ENCODE assay signal across 16 cellular contexts in genomic region chr11:2555891-2556290, GRCh38.
"Had no signal": no experiment of that assay in that cellular context is flagged by ENCODE, and none has a peak within 500 bp of the region (broad histone marks: within the 10 kb centered on the region; RNA-seq: fewer than 3 reads in every experiment).

No MANE protein-coding gene starts in this region.

- H3K27me3 Mint-ChIP-seq: activated CD4-positive, alpha-beta T cell treated with anti-CD3 and anti-CD28 coated beads for 36 hours; activated naive CD4-positive, alpha-beta T cell treated with anti-CD3 and anti-CD28 coated beads, Interleukin-2, amount 10 ng/mL, durations not matched to agents 7 days and 5 days; activated naive CD8-positive, alpha-beta T cell treated with anti-CD3 and anti-CD28 coated beads, Interleukin-2, amount 50 U/mL, for 24 hours; naive B cell; stimulated activated naive CD8-positive, alpha-beta T cell treated with anti-CD3 and anti-CD28 coated beads, Interleukin-15, Interleukin-2, amounts not matched to agents 100 ng/mL and 50 ng/mL, for 24 hours had no signal

- H3K4me3 Mint-ChIP-seq: activated CD4-positive, alpha-beta T cell treated with anti-CD3 and anti-CD28 coated beads for 36 hours; activated naive CD4-positive, alpha-beta T cell treated with anti-CD3 and anti-CD28 coated beads, Interleukin-2, amount 10 ng/mL, durations not matched to agents 7 days and 5 days; activated naive CD8-positive, alpha-beta T cell treated with anti-CD3 and anti-CD28 coated beads, Interleukin-2, amount 50 U/mL, for 24 hours; stimulated activated naive CD8-positive, alpha-beta T cell treated with anti-CD3 and anti-CD28 coated beads, Interleukin-15, Interleukin-2, amounts not matched to agents 100 ng/mL and 50 ng/mL, for 24 hours; T-helper 2 cell treated with Interferon-gamma antibody and Interleukin-4, amounts not matched to agents 5 μg/mL and 100 μg/mL, for 36 hours had no signal

- H3K4me1 ChIP-seq: foreskin keratinocyte, pancreas, suprapubic skin had no signal

- H3K4me2 ChIP-seq: SK-N-SH had no signal

- H3K9me3 ChIP-seq: pancreas, SK-N-SH, suprapubic skin had no signal

- H3K4me3 ChIP-seq: pancreas, suprapubic skin had no signal

- H3K27ac Mint-ChIP-seq: activated CD4-positive, alpha-beta T cell treated with anti-CD3 and anti-CD28 coated beads for 36 hours; activated naive CD4-positive, alpha-beta T cell treated with anti-CD3 and anti-CD28 coated beads, Interleukin-2, amount 10 ng/mL, durations not matched to agents 7 days and 5 days; activated naive CD8-positive, alpha-beta T cell treated with anti-CD3 and anti-CD28 coated beads, Interleukin-2, amount 50 U/mL, for 24 hours; stimulated activated naive CD8-positive, alpha-beta T cell treated with anti-CD3 and anti-CD28 coated beads, Interleukin-15, Interleukin-2, amounts not matched to agents 100 ng/mL and 50 ng/mL, for 24 hours; T-helper 2 cell treated with Interferon-gamma antibody and Interleukin-4, amounts not matched to agents 5 μg/mL and 100 μg/mL, for 36 hours had no signal

- H3K36me3 Mint-ChIP-seq: activated naive CD4-positive, alpha-beta T cell treated with anti-CD3 and anti-CD28 coated beads, Interleukin-2, amount 10 ng/mL, durations not matched to agents 7 days and 5 days had no signal

- H3K27me3 ChIP-seq: pancreas, suprapubic skin had no signal

- ATAC-seq: activated CD4-positive, alpha-beta T cell treated with anti-CD3 and anti-CD28 coated beads for 36 hours; activated naive CD8-positive, alpha-beta T cell treated with anti-CD3 and anti-CD28 coated beads, Interleukin-2, amount 50 U/mL, for 24 hours; foreskin keratinocyte; left lobe of liver; pancreas had no signal

- DNase-seq: activated CD4-positive, alpha-beta T cell treated with anti-CD3 and anti-CD28 coated beads for 36 hours; activated CD4-positive, alpha-beta T cell treated with anti-CD3 and anti-CD28 coated beads, Interleukin-2, amount 50 U/mL, for 48 hours; activated naive CD4-positive, alpha-beta T cell treated with anti-CD3 and anti-CD28 coated beads, Interleukin-2, amount 10 ng/mL, durations not matched to agents 7 days and 5 days; activated naive CD8-positive, alpha-beta T cell treated with anti-CD3 and anti-CD28 coated beads, Interleukin-2, amount 50 U/mL, for 24 hours; anterior cingulate cortex; brain microvascular endothelial cell; central memory CD4-positive, alpha-beta T cell; foreskin keratinocyte; hypothalamus; naive B cell; SK-N-SH had no signal

- H3K27ac ChIP-seq: brain microvascular endothelial cell, foreskin keratinocyte, pancreas, suprapubic skin had no signal

- H3K36me3 ChIP-seq: brain microvascular endothelial cell, pancreas, suprapubic skin had no signal

- H3K9ac ChIP-seq: SK-N-SH had no signal

- H3K9me3 Mint-ChIP-seq: activated naive CD4-positive, alpha-beta T cell treated with anti-CD3 and anti-CD28 coated beads, Interleukin-2, amount 10 ng/mL, durations not matched to agents 7 days and 5 days; activated naive CD8-positive, alpha-beta T cell treated with anti-CD3 and anti-CD28 coated beads, Interleukin-2, amount 50 U/mL, for 24 hours; naive B cell; stimulated activated naive CD8-positive, alpha-beta T cell treated with anti-CD3 and anti-CD28 coated beads, Interleukin-15, Interleukin-2, amounts not matched to agents 100 ng/mL and 50 ng/mL, for 24 hours; T-helper 2 cell treated with Interferon-gamma antibody and Interleukin-4, amounts not matched to agents 5 μg/mL and 100 μg/mL, for 36 hours had no signal
